In the genomic region with DNA sequence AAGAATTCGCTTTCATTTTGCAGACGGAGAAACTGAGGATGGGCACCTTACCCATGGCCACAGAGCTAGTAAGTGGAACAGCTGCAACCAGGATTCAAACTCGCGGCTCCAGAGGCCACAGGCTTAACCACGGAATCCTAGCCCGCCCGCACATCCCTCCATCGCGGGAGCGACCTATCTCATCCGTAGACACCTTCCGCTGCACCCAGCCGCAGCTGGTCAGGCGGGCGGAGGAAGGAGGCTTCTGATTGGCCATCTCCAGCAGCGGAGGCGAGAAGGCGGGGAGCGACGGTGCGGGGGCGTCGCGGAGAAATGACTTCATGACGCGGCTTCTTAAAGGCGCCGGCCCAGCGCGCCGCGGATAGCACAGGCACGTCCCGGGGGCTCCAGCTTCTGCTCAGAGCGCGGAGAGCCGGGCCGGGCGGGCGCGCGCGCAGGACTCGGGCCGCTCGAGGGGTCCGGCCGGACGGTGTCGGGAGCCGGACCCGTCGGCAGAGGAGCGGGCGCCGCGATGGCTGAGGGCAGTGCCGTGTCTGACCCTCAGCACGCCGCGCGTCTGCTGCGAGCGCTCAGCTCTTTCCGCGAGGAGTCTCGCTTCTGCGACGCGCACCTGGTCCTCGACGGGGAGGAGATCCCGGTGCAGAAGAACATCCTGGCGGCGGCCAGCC, we compare ENCODE assay signal across 8 cellular contexts. TPM values are rescaled to one million over a fixed set of nuclear protein-coding genes. Genes with fewer than 3 reads are reported as not detected.
A peak's percentile ranks its signal among the peaks of the same experiment; 100 is the strongest.
DNase-seq lines count a peak whose midpoint lies in the region; ATAC-seq and TF ChIP-seq lines count a peak whose summit lies in the region.

A gene with protein sequence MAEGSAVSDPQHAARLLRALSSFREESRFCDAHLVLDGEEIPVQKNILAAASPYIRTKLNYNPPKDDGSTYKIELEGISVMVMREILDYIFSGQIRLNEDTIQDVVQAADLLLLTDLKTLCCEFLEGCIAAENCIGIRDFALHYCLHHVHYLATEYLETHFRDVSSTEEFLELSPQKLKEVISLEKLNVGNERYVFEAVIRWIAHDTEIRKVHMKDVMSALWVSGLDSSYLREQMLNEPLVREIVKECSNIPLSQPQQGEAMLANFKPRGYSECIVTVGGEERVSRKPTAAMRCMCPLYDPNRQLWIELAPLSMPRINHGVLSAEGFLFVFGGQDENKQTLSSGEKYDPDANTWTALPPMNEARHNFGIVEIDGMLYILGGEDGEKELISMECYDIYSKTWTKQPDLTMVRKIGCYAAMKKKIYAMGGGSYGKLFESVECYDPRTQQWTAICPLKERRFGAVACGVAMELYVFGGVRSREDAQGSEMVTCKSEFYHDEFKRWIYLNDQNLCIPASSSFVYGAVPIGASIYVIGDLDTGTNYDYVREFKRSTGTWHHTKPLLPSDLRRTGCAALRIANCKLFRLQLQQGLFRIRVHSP (plus strand): TSS at position 360 of the 668 bp plus-strand sequence. CDS start 152 bp downstream, at position 512.

- H3K36me3 Mint-ChIP-seq in immature natural killer cell: no peaks in the 10 kb centered on the region

- H3K4me3 Mint-ChIP-seq in immature natural killer cell: peak within 1 kb of the TSS; percentile 97 to 99 (median 98)

- H3K4me1 Mint-ChIP-seq in immature natural killer cell: peaks cover 41 to 72% of the 10 kb centered on the region in 2 donors

- H3K27me3 Mint-ChIP-seq in immature natural killer cell (ENCODE audit: low read depth in 3 of 3): peaks cover 4 to 18% (median 4%) of the 10 kb centered on the region in 3 donors

- DNase-seq in AG09319 (ENCODE audit: extremely low read depth, low read depth) (peak; percentile 88), NCI-H345 (lab: John Stamatoyannopoulos, UW) (peak; percentile 93), immature natural killer cell (peak; percentile 93 to 94 (median 94)), smooth muscle cell of the brain vasculature (ENCODE audit: low read depth, low spot score) (peak; percentile 90)
- DNase-seq in activated CD4-positive, CD25-positive, alpha-beta regulatory T cell treated with anti-CD3 and anti-CD28 coated beads, Interleukin-2, amount 50 U/mL, for 16 hours (ENCODE audit: low read depth, low spot score): peak; percentile 88
- peak; percentile 93 for DNase-seq in central memory CD4-positive, alpha-beta T cell

- no peak for TF ChIP-seq CTCF in AG09319 (IDR thresholded peaks at IDR 0.05; ENCODE audit: low read depth, low read length)

- ATAC-seq in GM19025 (IDR thresholded peaks at IDR 0.05; ENCODE audit: low read depth, unreplicated experiment) (peak; percentile 91), HG03280 (IDR thresholded peaks at IDR 0.05; ENCODE audit: unreplicated experiment) (peak; percentile 94)

- H3K27ac Mint-ChIP-seq in immature natural killer cell: peak within 1 kb of the TSS; percentile 92 to 97 (median 94)

- H3K9me3 Mint-ChIP-seq in immature natural killer cell: no peaks in the 10 kb centered on the region

RNA-seq across cellular contexts. Expression of the gene that starts here (rescaled TPM):
- 1 to 10 TPM; 1.3 to 2.8 (median 2.0) TPM for polyA plus RNA-seq in immature natural killer cell

Comparison
In these comparisons a context has a peak if more than half of its experiments do, and no peak if none do; other contexts are left out.
1. Peak in every context shown above with its lines: DNase-seq and ATAC-seq.